In the genomic region with DNA sequence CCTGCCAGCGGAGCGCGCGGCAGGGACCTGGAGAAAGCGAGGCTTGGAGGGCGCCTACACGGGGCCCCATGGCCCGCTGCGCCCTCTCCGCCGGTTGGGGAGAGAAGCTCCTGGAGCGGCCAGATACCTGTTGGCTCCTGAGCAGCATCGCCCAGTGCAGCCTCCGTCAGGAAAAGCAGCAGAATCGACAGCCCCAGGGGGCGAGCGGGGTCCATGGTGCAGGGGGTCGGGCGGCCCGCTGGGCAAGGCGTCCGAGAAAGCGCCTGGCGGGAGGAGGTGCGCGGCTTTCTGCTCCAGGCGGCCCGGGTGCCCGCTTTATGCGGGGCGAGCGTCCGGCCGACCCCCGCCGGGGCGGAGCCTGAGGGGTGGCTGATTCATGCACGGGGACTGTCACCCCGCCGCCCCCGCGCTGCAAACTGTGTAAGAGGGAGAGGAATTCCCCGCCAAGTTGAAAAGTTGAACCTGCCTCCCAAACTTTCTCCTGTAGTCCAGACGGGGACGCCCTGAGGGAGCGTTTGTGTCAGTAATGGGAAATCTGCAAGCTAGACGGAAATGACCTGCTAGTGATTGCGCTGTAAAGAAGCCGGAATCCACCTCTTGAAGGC, we compare ENCODE assay signal across 9 cellular contexts. TPM values are rescaled to one million over a fixed set of nuclear protein-coding genes. Genes with fewer than 3 reads are reported as not detected.
DNase-seq lines count a peak whose midpoint lies in the region; ATAC-seq and TF ChIP-seq lines count a peak whose summit lies in the region.
"Had no signal": no experiment of that assay in that cellular context is flagged by ENCODE, and none has a peak within 500 bp of the region (broad histone marks: within the 10 kb centered on the region; RNA-seq: fewer than 3 reads in every experiment).

A gene with protein sequence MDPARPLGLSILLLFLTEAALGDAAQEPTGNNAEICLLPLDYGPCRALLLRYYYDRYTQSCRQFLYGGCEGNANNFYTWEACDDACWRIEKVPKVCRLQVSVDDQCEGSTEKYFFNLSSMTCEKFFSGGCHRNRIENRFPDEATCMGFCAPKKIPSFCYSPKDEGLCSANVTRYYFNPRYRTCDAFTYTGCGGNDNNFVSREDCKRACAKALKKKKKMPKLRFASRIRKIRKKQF (minus strand): TSS at position 290 of the 605 bp plus-strand sequence. CDS start 75 bp downstream, at position 215.

- H3K9me2 ChIP-seq in SU-DHL-6 (replicated peaks; ENCODE audit: insufficient read depth, low read length): no peaks in the 10 kb centered on the region

- peaks cover 2% of the 10 kb centered on the region for H3K4me1 ChIP-seq in fibroblast of lung (ENCODE audit: control insufficient read depth, extremely low read depth, insufficient read depth, low read length)

- H3K9ac ChIP-seq in SU-DHL-6 (ENCODE audit: low read length) (no peak within 1 kb of the TSS), fibroblast of lung (ENCODE audit: insufficient read depth, low read length) (peak within 1 kb of the TSS; percentile 46)

- H3K27me3 Mint-ChIP-seq in nephron (ENCODE audit: low read depth): peaks cover 55% of the 10 kb centered on the region

- H3K27ac ChIP-seq in SU-DHL-6 (ENCODE audit: low read depth, low read length): no peak within 1 kb of the TSS
- H3K27ac ChIP-seq in fibroblast of lung (ENCODE audit: insufficient read depth, low read length): peak within 1 kb of the TSS; percentile 19

- H3K36me3 ChIP-seq in SU-DHL-6 (ENCODE audit: low read length) (no peaks in the 10 kb centered on the region), fibroblast of lung (ENCODE audit: control insufficient read depth, insufficient read depth, low read length) (no peaks in the 10 kb centered on the region)

- H3K4me3 ChIP-seq in SU-DHL-6 (ENCODE audit: insufficient read depth, low read length, poor library complexity, severe bottlenecking) (no peak within 1 kb of the TSS), fibroblast of lung (replicated peaks in 1 of 4; ENCODE audit: control extremely low read depth in 1 of 4, insufficient read depth in 1 of 4, low read depth in 3 of 4, low read length in 4 of 4) (peak within 1 kb of the TSS; percentile 64 to 75 (median 70))

- no peak within 1 kb of the TSS for H2AFZ ChIP-seq in SU-DHL-6 (ENCODE audit: low read depth, low read length, severe bottlenecking)
- H2AFZ ChIP-seq in fibroblast of lung (ENCODE audit: low read length): peak within 1 kb of the TSS; percentile 88

- H3K9me3 ChIP-seq in SU-DHL-6 (ENCODE audit: insufficient read depth, low read length) (no peaks in the 10 kb centered on the region), fibroblast of lung (ENCODE audit: control insufficient read depth, insufficient read depth, low read depth, low read length) (no peaks in the 10 kb centered on the region)

- peak; percentile 57 for ATAC-seq in GM18505 (IDR thresholded peaks at IDR 0.05; ENCODE audit: unreplicated experiment)
- peak; percentile 54 for ATAC-seq in HG02610 (IDR thresholded peaks at IDR 0.05; ENCODE audit: unreplicated experiment)

- H3K27ac Mint-ChIP-seq in nephron: peak within 1 kb of the TSS; percentile 76 to 96 (median 83)

- no peak for TF ChIP-seq POLR2A in GM18505 (IDR thresholded peaks at IDR 0.05; ENCODE audit: borderline replicate concordance, extremely low read depth, insufficient read depth, insufficient read length)

- H3K4me2 ChIP-seq in SU-DHL-6 (ENCODE audit: low read depth, low read length, poor library complexity, severe bottlenecking): peak within 1 kb of the TSS; percentile 1
- H3K4me2 ChIP-seq in fibroblast of lung (ENCODE audit: extremely low read depth, insufficient read depth, low read length): peak within 1 kb of the TSS; percentile 94

- peaks cover 33% of the 10 kb centered on the region for H3K4me1 Mint-ChIP-seq in nephron

- no peaks in the 10 kb centered on the region for H4K20me1 ChIP-seq in SU-DHL-6 (ENCODE audit: low read depth, low read length)
- no peaks in the 10 kb centered on the region for H4K20me1 ChIP-seq in fibroblast of lung (ENCODE audit: control insufficient read depth, extremely low read depth, insufficient read depth, low read length)

- DNase-seq in fibroblast of lung (ENCODE audit: low read depth in 2 of 2) (peak; percentile 49 to 85), putamen (ENCODE audit: low spot score) (no peak), cerebellar nuclear complex (lab: John Stamatoyannopoulos, UW) (no peak), RKO (ENCODE audit: low spot score) (no peak)

- H3K27me3 ChIP-seq in SU-DHL-6 (ENCODE audit: low read length): no peaks in the 10 kb centered on the region
- H3K27me3 ChIP-seq in fibroblast of lung (ENCODE audit: control insufficient read depth, insufficient read depth, low read length): no peaks in the 10 kb centered on the region

- no peaks in the 10 kb centered on the region for H3K9me3 Mint-ChIP-seq in nephron

- no peaks in the 10 kb centered on the region for H3F3A ChIP-seq in SU-DHL-6 (ENCODE audit: insufficient read depth)

- no peaks in the 10 kb centered on the region for H3K79me2 ChIP-seq in SU-DHL-6 (ENCODE audit: insufficient read depth, low read length)
- H3K79me2 ChIP-seq in fibroblast of lung (ENCODE audit: control insufficient read depth, insufficient read depth, low read length): no peaks in the 10 kb centered on the region

- H3K4me3 Mint-ChIP-seq in nephron: peak within 1 kb of the TSS; percentile 96 to 98 (median 98)

- H3K36me3 Mint-ChIP-seq in nephron (ENCODE audit: low read depth): no peaks in the 10 kb centered on the region

- TF ChIP-seq CTCF in SU-DHL-6 (IDR thresholded peaks at IDR 0.05; ENCODE audit: insufficient read depth, low read length, poor library complexity, severe bottlenecking) (no peak), fibroblast of lung (conservative IDR thresholded peaks at IDR 0.05 in 1 of 2, IDR thresholded peaks at IDR 0.05 in 1 of 2; ENCODE audit: low read depth in 1 of 2, low read length in 2 of 2) (peak; percentile 4 to 9), nephron (IDR thresholded peaks at IDR 0.05; ENCODE audit: unreplicated experiment in 3 of 3) (no peak)

RNA-seq across cellular contexts. Expression of the gene that starts here (rescaled TPM):
- total RNA-seq in fibroblast of lung: 1.5 and 14.4 TPM in 2 replicates
- 57.6 and 76.0 TPM in 2 replicates for polyA plus RNA-seq in fibroblast of lung
- polyA plus RNA-seq in fibroblast of lung (2012): 58.9 and 71.5 TPM in 2 replicates
- polyA minus RNA-seq in fibroblast of lung (ENCODE audit: low replicate concordance): 35.6 and 44.9 TPM in 2 replicates
- total RNA-seq: activated CD8-positive, alpha-beta memory T cell treated with anti-CD3 and anti-CD28 coated beads for 36 hours had no signal

Comparison
In these comparisons a context has a peak if more than half of its experiments do, and no peak if none do; other contexts are left out.
1. CTCF ChIP-seq: peak in fibroblast of lung (2 of 2); none in SU-DHL-6 (single experiment) and nephron (0 of 3).
2. DNase-seq: peak in fibroblast of lung (2 of 2); none in putamen (single experiment), cerebellar nuclear complex (0 of 2) and RKO (single experiment).